Comparison of ENCODE assay signal across 2 cellular contexts in genomic region chr12:124561231-124561630, GRCh38.
A peak's percentile ranks its signal among the peaks of the same experiment; 100 is the strongest.
TF ChIP-seq lines count a peak whose summit lies in the region.

No MANE protein-coding gene starts in this region.

TF ChIP-seq in GM12878, 131 proteins besides CTCF, POLR2A, EP300 and RAD21:
- TF ChIP-seq NFXL1 (IDR thresholded peaks at IDR 0.05; ENCODE audit: borderline replicate concordance) (no peak), ZNF24 (IDR thresholded peaks at IDR 0.05) (no peak), EZH2 (IDR thresholded peaks at IDR 0.05; ENCODE audit: borderline replicate concordance, control insufficient read depth, low read depth, low read length) (no peak), ESRRA (IDR thresholded peaks at IDR 0.05; ENCODE audit: low read length) (no peak), FOXK2 (IDR thresholded peaks at IDR 0.05) (no peak), GATAD2B (conservative IDR thresholded peaks at IDR 0.05; ENCODE audit: low read depth) (0 out of 2 replicates have a peak, but pooled peaks have one; percentile 16), CEBPB (IDR thresholded peaks at IDR 0.05; ENCODE audit: borderline replicate concordance in 1 of 2, low read depth in 2 of 2, low read length in 2 of 2) (no peak), IRF3 (IDR thresholded peaks at IDR 0.05) (no peak), SPI1 (IDR thresholded peaks at IDR 0.05; ENCODE audit: borderline replicate concordance, insufficient read depth, low read depth, low read length) (peak; percentile 60; the same call in 1 of the 2 replicates), SMAD5 (IDR thresholded peaks at IDR 0.05; ENCODE audit: low read depth) (no peak)

TF ChIP-seq in SK-N-SH, 30 proteins besides CTCF, POLR2A, EP300 and RAD21:
- TF ChIP-seq RCOR1 (IDR thresholded peaks at IDR 0.05; ENCODE audit: low read length) (no peak), FOXM1 (IDR thresholded peaks at IDR 0.05; ENCODE audit: low read depth) (no peak), IRF3 (IDR thresholded peaks at IDR 0.05; ENCODE audit: low read depth, low read length) (no peak), TEAD4 (IDR thresholded peaks at IDR 0.05; ENCODE audit: borderline replicate concordance, insufficient read depth) (no peak)
